23 cellular contexts compared by ENCODE assay signal in genomic region chr10:123549761-123550454, GRCh38.
"Had no signal": no experiment of that assay in that cellular context is flagged by ENCODE, and none has a peak within 500 bp of the region (broad histone marks: within the 10 kb centered on the region; RNA-seq: fewer than 3 reads in every experiment).

No MANE protein-coding gene starts in this region.

- H3K4me3 Mint-ChIP-seq: activated CD4-positive, alpha-beta T cell treated with anti-CD3 and anti-CD28 coated beads for 36 hours; activated naive CD4-positive, alpha-beta T cell treated with anti-CD3 and anti-CD28 coated beads, Interleukin-2, amount 50 U/mL, for 24 hours; mesothelial cell of epicardium; naive thymus-derived CD8-positive, alpha-beta T cell; stimulated activated memory B cell treated with anti-CD40 and anti-IgM and Interleukin-4, amounts not matched to agents 10 μg/mL and 1 μg/mL and 100 μg/mL, for 72 hours had no signal

- H3K4me2 ChIP-seq: smooth muscle cell had no signal

- H3K36me3 Mint-ChIP-seq: activated naive CD4-positive, alpha-beta T cell treated with anti-CD3 and anti-CD28 coated beads, Interleukin-2, amount 50 U/mL, for 24 hours; mesothelial cell of epicardium; naive thymus-derived CD8-positive, alpha-beta T cell had no signal

- DNase-seq: activated CD4-positive, alpha-beta T cell treated with anti-CD3 and anti-CD28 coated beads for 36 hours; activated CD4-positive, alpha-beta T cell treated with anti-CD3 and anti-CD28 coated beads, Interleukin-2, amount 50 U/mL, for 4 hours; activated gamma-delta T cell treated with Interleukin-2 at 50 U/mL for 16 hours; activated T-cell treated with anti-CD3 and anti-CD28 coated beads for 4 hours; adrenal gland; brain microvascular endothelial cell; caudate nucleus; effector memory CD4-positive, alpha-beta T cell; foreskin melanocyte; left lung; naive thymus-derived CD8-positive, alpha-beta T cell; retina; sigmoid colon; stimulated activated CD4-positive, alpha-beta T cell treated with anti-CD3 and anti-CD28 coated beads, Interleukin-15, amount 100 ng/mL, for 24 hours; T-helper 9 cell; upper lobe of left lung had no signal

- H3K36me3 ChIP-seq: adrenal gland, ascending aorta, brain microvascular endothelial cell, left lung, sigmoid colon, thoracic aorta, upper lobe of left lung had no signal

- H3K9me3 Mint-ChIP-seq: activated naive CD4-positive, alpha-beta T cell treated with anti-CD3 and anti-CD28 coated beads, Interleukin-2, amount 50 U/mL, for 24 hours had no signal

- H3K27ac Mint-ChIP-seq: activated CD4-positive, alpha-beta T cell treated with anti-CD3 and anti-CD28 coated beads for 36 hours; activated naive CD4-positive, alpha-beta T cell treated with anti-CD3 and anti-CD28 coated beads, Interleukin-2, amount 50 U/mL, for 24 hours; mesothelial cell of epicardium; progenitor cell of endocrine pancreas; stimulated activated memory B cell treated with anti-CD40 and anti-IgM and Interleukin-4, amounts not matched to agents 10 μg/mL and 1 μg/mL and 100 μg/mL, for 72 hours had no signal

- H3K4me1 ChIP-seq: adrenal gland, ascending aorta, left lung, sigmoid colon, upper lobe of left lung had no signal

- H3K27me3 ChIP-seq: ascending aorta, brain microvascular endothelial cell, upper lobe of left lung had no signal

- H3K4me3 ChIP-seq: adrenal gland, ascending aorta, left lung, sigmoid colon, smooth muscle cell, thoracic aorta, upper lobe of left lung had no signal

- H3K9me3 ChIP-seq: adrenal gland, ascending aorta, left lung, sigmoid colon, thoracic aorta, upper lobe of left lung had no signal

- H3K4me1 Mint-ChIP-seq: activated CD4-positive, alpha-beta T cell treated with anti-CD3 and anti-CD28 coated beads for 36 hours; activated naive CD4-positive, alpha-beta T cell treated with anti-CD3 and anti-CD28 coated beads, Interleukin-2, amount 50 U/mL, for 24 hours; naive thymus-derived CD8-positive, alpha-beta T cell had no signal

- H3K27ac ChIP-seq: adrenal gland, ascending aorta, brain microvascular endothelial cell, left lung, sigmoid colon, thoracic aorta, upper lobe of left lung had no signal

- ATAC-seq: activated CD4-positive, alpha-beta T cell treated with anti-CD3 and anti-CD28 coated beads for 36 hours; left lung; naive thymus-derived CD8-positive, alpha-beta T cell; stimulated activated memory B cell treated with anti-CD40 and anti-IgM and Interleukin-4, amounts not matched to agents 10 μg/mL and 1 μg/mL and 100 μg/mL, for 72 hours had no signal
